ENCODE assay signal across 1 cellular context in genomic region chr2:63189026-63189425, GRCh38.
TF ChIP-seq lines count a peak whose summit lies in the region.

No MANE protein-coding gene starts in this region.

TF ChIP-seq in K562, 482 proteins besides CTCF, POLR2A, EP300 and RAD21 (continued from another document and continues in another):
- TF ChIP-seq, protein P1, sequence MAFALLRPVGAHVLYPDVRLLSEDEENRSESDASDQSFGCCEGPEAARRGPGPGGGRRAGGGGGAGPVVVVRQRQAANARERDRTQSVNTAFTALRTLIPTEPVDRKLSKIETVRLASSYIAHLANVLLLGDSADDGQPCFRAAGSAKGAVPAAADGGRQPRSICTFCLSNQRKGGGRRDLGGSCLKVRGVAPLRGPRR (CRISPR knock-in tag; IDR thresholded peaks at IDR 0.05), result no peak
- TF ChIP-seq SMARCA4 (IDR thresholded peaks at IDR 0.05) (peak; percentile 47; the same call in 1 of the 2 replicates), KLF1 (tag; IDR thresholded peaks at IDR 0.05) (no peak), PURB (CRISPR knock-in tag; IDR thresholded peaks at IDR 0.05; ENCODE audit: low read depth) (no peak), HNRNPK (IDR thresholded peaks at IDR 0.05; ENCODE audit: low read depth, low read length, poor library complexity, severe bottlenecking) (no peak), SMARCA5 (IDR thresholded peaks at IDR 0.05) (no peak), ZNF140 (CRISPR knock-in tag; IDR thresholded peaks at IDR 0.05) (no peak), MAFG (tag; conservative IDR thresholded peaks at IDR 0.05) (no peak), KDM5B (IDR thresholded peaks at IDR 0.05; ENCODE audit: insufficient replicate concordance, low read depth, low read length) (no peak), NCOA1 (IDR thresholded peaks at IDR 0.05; ENCODE audit: low read depth) (no peak), ARID1B (IDR thresholded peaks at IDR 0.05) (no peak), ARID2 (IDR thresholded peaks at IDR 0.05) (0 out of 2 replicates have a peak, but pooled peaks have one; percentile 39), RB1 (IDR thresholded peaks at IDR 0.05; ENCODE audit: low read depth) (peak; percentile 48; the same call in 1 of the 2 replicates), BCL6 (CRISPR knock-in tag; IDR thresholded peaks at IDR 0.05) (no peak), CCAR2 (IDR thresholded peaks at IDR 0.05; ENCODE audit: low read depth, low read length) (no peak), RBM17 (IDR thresholded peaks at IDR 0.05; ENCODE audit: borderline replicate concordance, low read depth, low read length) (no peak), NFE2 (IDR thresholded peaks at IDR 0.05; ENCODE audit: low read depth) (no peak), GATAD2A (IDR thresholded peaks at IDR 0.05) (no peak), MTA3 (IDR thresholded peaks at IDR 0.05; ENCODE audit: borderline replicate concordance) (no peak), STAG1 (CRISPR knock-in tag; IDR thresholded peaks at IDR 0.05; ENCODE audit: borderline replicate concordance) (peak; percentile 46; the same call in 1 of the 2 replicates)
- TF ChIP-seq, protein P2, sequence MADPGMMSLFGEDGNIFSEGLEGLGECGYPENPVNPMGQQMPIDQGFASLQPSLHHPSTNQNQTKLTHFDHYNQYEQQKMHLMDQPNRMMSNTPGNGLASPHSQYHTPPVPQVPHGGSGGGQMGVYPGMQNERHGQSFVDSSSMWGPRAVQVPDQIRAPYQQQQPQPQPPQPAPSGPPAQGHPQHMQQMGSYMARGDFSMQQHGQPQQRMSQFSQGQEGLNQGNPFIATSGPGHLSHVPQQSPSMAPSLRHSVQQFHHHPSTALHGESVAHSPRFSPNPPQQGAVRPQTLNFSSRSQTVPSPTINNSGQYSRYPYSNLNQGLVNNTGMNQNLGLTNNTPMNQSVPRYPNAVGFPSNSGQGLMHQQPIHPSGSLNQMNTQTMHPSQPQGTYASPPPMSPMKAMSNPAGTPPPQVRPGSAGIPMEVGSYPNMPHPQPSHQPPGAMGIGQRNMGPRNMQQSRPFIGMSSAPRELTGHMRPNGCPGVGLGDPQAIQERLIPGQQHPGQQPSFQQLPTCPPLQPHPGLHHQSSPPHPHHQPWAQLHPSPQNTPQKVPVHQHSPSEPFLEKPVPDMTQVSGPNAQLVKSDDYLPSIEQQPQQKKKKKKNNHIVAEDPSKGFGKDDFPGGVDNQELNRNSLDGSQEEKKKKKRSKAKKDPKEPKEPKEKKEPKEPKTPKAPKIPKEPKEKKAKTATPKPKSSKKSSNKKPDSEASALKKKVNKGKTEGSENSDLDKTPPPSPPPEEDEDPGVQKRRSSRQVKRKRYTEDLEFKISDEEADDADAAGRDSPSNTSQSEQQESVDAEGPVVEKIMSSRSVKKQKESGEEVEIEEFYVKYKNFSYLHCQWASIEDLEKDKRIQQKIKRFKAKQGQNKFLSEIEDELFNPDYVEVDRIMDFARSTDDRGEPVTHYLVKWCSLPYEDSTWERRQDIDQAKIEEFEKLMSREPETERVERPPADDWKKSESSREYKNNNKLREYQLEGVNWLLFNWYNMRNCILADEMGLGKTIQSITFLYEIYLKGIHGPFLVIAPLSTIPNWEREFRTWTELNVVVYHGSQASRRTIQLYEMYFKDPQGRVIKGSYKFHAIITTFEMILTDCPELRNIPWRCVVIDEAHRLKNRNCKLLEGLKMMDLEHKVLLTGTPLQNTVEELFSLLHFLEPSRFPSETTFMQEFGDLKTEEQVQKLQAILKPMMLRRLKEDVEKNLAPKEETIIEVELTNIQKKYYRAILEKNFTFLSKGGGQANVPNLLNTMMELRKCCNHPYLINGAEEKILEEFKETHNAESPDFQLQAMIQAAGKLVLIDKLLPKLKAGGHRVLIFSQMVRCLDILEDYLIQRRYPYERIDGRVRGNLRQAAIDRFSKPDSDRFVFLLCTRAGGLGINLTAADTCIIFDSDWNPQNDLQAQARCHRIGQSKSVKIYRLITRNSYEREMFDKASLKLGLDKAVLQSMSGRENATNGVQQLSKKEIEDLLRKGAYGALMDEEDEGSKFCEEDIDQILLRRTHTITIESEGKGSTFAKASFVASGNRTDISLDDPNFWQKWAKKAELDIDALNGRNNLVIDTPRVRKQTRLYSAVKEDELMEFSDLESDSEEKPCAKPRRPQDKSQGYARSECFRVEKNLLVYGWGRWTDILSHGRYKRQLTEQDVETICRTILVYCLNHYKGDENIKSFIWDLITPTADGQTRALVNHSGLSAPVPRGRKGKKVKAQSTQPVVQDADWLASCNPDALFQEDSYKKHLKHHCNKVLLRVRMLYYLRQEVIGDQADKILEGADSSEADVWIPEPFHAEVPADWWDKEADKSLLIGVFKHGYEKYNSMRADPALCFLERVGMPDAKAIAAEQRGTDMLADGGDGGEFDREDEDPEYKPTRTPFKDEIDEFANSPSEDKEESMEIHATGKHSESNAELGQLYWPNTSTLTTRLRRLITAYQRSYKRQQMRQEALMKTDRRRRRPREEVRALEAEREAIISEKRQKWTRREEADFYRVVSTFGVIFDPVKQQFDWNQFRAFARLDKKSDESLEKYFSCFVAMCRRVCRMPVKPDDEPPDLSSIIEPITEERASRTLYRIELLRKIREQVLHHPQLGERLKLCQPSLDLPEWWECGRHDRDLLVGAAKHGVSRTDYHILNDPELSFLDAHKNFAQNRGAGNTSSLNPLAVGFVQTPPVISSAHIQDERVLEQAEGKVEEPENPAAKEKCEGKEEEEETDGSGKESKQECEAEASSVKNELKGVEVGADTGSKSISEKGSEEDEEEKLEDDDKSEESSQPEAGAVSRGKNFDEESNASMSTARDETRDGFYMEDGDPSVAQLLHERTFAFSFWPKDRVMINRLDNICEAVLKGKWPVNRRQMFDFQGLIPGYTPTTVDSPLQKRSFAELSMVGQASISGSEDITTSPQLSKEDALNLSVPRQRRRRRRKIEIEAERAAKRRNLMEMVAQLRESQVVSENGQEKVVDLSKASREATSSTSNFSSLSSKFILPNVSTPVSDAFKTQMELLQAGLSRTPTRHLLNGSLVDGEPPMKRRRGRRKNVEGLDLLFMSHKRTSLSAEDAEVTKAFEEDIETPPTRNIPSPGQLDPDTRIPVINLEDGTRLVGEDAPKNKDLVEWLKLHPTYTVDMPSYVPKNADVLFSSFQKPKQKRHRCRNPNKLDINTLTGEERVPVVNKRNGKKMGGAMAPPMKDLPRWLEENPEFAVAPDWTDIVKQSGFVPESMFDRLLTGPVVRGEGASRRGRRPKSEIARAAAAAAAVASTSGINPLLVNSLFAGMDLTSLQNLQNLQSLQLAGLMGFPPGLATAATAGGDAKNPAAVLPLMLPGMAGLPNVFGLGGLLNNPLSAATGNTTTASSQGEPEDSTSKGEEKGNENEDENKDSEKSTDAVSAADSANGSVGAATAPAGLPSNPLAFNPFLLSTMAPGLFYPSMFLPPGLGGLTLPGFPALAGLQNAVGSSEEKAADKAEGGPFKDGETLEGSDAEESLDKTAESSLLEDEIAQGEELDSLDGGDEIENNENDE (IDR thresholded peaks at IDR 0.05; ENCODE audit: low read depth, low read length), result no peak
- TF ChIP-seq, protein P3, sequence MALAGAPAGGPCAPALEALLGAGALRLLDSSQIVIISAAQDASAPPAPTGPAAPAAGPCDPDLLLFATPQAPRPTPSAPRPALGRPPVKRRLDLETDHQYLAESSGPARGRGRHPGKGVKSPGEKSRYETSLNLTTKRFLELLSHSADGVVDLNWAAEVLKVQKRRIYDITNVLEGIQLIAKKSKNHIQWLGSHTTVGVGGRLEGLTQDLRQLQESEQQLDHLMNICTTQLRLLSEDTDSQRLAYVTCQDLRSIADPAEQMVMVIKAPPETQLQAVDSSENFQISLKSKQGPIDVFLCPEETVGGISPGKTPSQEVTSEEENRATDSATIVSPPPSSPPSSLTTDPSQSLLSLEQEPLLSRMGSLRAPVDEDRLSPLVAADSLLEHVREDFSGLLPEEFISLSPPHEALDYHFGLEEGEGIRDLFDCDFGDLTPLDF (CRISPR knock-in tag; IDR thresholded peaks at IDR 0.05), result no peak
- TF ChIP-seq, protein P4, sequence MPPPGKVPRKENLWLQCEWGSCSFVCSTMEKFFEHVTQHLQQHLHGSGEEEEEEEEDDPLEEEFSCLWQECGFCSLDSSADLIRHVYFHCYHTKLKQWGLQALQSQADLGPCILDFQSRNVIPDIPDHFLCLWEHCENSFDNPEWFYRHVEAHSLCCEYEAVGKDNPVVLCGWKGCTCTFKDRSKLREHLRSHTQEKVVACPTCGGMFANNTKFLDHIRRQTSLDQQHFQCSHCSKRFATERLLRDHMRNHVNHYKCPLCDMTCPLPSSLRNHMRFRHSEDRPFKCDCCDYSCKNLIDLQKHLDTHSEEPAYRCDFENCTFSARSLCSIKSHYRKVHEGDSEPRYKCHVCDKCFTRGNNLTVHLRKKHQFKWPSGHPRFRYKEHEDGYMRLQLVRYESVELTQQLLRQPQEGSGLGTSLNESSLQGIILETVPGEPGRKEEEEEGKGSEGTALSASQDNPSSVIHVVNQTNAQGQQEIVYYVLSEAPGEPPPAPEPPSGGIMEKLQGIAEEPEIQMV (tag; conservative IDR thresholded peaks at IDR 0.05; ENCODE audit: low read depth), result no peak
- TF ChIP-seq, protein P5, sequence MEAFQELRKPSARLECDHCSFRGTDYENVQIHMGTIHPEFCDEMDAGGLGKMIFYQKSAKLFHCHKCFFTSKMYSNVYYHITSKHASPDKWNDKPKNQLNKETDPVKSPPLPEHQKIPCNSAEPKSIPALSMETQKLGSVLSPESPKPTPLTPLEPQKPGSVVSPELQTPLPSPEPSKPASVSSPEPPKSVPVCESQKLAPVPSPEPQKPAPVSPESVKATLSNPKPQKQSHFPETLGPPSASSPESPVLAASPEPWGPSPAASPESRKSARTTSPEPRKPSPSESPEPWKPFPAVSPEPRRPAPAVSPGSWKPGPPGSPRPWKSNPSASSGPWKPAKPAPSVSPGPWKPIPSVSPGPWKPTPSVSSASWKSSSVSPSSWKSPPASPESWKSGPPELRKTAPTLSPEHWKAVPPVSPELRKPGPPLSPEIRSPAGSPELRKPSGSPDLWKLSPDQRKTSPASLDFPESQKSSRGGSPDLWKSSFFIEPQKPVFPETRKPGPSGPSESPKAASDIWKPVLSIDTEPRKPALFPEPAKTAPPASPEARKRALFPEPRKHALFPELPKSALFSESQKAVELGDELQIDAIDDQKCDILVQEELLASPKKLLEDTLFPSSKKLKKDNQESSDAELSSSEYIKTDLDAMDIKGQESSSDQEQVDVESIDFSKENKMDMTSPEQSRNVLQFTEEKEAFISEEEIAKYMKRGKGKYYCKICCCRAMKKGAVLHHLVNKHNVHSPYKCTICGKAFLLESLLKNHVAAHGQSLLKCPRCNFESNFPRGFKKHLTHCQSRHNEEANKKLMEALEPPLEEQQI (IDR thresholded peaks at IDR 0.05), result no peak
- TF ChIP-seq, protein P6, sequence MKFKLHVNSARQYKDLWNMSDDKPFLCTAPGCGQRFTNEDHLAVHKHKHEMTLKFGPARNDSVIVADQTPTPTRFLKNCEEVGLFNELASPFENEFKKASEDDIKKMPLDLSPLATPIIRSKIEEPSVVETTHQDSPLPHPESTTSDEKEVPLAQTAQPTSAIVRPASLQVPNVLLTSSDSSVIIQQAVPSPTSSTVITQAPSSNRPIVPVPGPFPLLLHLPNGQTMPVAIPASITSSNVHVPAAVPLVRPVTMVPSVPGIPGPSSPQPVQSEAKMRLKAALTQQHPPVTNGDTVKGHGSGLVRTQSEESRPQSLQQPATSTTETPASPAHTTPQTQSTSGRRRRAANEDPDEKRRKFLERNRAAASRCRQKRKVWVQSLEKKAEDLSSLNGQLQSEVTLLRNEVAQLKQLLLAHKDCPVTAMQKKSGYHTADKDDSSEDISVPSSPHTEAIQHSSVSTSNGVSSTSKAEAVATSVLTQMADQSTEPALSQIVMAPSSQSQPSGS (CRISPR knock-in tag; IDR thresholded peaks at IDR 0.05), result no peak
- TF ChIP-seq, protein P7, sequence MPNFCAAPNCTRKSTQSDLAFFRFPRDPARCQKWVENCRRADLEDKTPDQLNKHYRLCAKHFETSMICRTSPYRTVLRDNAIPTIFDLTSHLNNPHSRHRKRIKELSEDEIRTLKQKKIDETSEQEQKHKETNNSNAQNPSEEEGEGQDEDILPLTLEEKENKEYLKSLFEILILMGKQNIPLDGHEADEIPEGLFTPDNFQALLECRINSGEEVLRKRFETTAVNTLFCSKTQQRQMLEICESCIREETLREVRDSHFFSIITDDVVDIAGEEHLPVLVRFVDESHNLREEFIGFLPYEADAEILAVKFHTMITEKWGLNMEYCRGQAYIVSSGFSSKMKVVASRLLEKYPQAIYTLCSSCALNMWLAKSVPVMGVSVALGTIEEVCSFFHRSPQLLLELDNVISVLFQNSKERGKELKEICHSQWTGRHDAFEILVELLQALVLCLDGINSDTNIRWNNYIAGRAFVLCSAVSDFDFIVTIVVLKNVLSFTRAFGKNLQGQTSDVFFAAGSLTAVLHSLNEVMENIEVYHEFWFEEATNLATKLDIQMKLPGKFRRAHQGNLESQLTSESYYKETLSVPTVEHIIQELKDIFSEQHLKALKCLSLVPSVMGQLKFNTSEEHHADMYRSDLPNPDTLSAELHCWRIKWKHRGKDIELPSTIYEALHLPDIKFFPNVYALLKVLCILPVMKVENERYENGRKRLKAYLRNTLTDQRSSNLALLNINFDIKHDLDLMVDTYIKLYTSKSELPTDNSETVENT (CRISPR knock-in tag; IDR thresholded peaks at IDR 0.05), result no peak
- TF ChIP-seq, protein P8, sequence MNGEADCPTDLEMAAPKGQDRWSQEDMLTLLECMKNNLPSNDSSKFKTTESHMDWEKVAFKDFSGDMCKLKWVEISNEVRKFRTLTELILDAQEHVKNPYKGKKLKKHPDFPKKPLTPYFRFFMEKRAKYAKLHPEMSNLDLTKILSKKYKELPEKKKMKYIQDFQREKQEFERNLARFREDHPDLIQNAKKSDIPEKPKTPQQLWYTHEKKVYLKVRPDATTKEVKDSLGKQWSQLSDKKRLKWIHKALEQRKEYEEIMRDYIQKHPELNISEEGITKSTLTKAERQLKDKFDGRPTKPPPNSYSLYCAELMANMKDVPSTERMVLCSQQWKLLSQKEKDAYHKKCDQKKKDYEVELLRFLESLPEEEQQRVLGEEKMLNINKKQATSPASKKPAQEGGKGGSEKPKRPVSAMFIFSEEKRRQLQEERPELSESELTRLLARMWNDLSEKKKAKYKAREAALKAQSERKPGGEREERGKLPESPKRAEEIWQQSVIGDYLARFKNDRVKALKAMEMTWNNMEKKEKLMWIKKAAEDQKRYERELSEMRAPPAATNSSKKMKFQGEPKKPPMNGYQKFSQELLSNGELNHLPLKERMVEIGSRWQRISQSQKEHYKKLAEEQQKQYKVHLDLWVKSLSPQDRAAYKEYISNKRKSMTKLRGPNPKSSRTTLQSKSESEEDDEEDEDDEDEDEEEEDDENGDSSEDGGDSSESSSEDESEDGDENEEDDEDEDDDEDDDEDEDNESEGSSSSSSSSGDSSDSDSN (IDR thresholded peaks at IDR 0.05; ENCODE audit: borderline replicate concordance in 1 of 2, low read depth in 2 of 2, low read length in 2 of 2), result no peak
